1 cellular context compared by ENCODE assay signal in the genomic region with DNA sequence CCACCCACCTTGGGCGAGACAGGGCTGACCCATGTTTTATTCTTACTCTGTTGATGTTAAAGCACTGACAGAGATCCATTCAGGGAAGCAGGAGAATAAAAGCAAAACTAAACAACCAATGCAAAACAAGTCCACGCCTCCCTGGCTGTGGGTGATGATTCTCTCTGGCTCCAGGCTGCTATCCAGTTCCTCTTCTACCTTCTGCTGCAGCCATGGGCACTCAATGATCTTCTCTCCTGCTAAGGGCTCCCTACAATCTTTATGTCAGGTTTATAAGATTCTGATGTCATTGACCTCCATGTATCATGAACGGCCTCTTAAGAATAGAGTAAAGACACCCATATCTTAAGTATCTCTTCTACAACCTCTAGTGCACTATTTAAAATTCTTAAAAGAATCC.
TF ChIP-seq lines count a peak whose summit lies in the region.

No MANE protein-coding gene starts in this region.

TF ChIP-seq in IMR-90, 13 proteins besides CTCF, POLR2A, EP300 and RAD21:
- TF ChIP-seq RFX5 (IDR thresholded peaks at IDR 0.05; ENCODE audit: low read depth, low read length): no peak
- no peak for TF ChIP-seq SMC3 (IDR thresholded peaks at IDR 0.05; ENCODE audit: low read depth, low read length)
- TF ChIP-seq, protein P1, sequence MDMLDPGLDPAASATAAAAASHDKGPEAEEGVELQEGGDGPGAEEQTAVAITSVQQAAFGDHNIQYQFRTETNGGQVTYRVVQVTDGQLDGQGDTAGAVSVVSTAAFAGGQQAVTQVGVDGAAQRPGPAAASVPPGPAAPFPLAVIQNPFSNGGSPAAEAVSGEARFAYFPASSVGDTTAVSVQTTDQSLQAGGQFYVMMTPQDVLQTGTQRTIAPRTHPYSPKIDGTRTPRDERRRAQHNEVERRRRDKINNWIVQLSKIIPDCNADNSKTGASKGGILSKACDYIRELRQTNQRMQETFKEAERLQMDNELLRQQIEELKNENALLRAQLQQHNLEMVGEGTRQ (IDR thresholded peaks at IDR 0.05; ENCODE audit: low read depth, low read length): no peak
- no peak for TF ChIP-seq NFE2L2 (IDR thresholded peaks at IDR 0.05; ENCODE audit: low read depth, low read length)
- no peak for TF ChIP-seq MAFK (IDR thresholded peaks at IDR 0.05; ENCODE audit: low read depth, low read length)
- TF ChIP-seq BHLHE40 (IDR thresholded peaks at IDR 0.05; ENCODE audit: low read depth, low read length): no peak
- no peak for TF ChIP-seq CHD1 (IDR thresholded peaks at IDR 0.05; ENCODE audit: low read depth, low read length)
- no peak for TF ChIP-seq RCOR1 (IDR thresholded peaks at IDR 0.05; ENCODE audit: insufficient replicate concordance, low read length)
- no peak for TF ChIP-seq FOS (IDR thresholded peaks at IDR 0.05; ENCODE audit: low read depth, low read length)
- no peak for TF ChIP-seq CEBPB (IDR thresholded peaks at IDR 0.05; ENCODE audit: low read depth, low read length)
- TF ChIP-seq MXI1 (IDR thresholded peaks at IDR 0.05; ENCODE audit: borderline replicate concordance, low read depth, low read length): no peak
- TF ChIP-seq, protein P2, sequence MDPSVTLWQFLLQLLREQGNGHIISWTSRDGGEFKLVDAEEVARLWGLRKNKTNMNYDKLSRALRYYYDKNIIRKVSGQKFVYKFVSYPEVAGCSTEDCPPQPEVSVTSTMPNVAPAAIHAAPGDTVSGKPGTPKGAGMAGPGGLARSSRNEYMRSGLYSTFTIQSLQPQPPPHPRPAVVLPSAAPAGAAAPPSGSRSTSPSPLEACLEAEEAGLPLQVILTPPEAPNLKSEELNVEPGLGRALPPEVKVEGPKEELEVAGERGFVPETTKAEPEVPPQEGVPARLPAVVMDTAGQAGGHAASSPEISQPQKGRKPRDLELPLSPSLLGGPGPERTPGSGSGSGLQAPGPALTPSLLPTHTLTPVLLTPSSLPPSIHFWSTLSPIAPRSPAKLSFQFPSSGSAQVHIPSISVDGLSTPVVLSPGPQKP (IDR thresholded peaks at IDR 0.05; ENCODE audit: borderline replicate concordance, low read depth, low read length): no peak
- no peak for TF ChIP-seq MAZ (IDR thresholded peaks at IDR 0.05; ENCODE audit: borderline replicate concordance, low read depth, low read length)
